In genomic region chr17:58996968-58997367, GRCh38 we compare ENCODE assay signal across 2 cellular contexts.
TF ChIP-seq lines count a peak whose summit lies in the region.

No MANE protein-coding gene starts in this region.

TF ChIP-seq in liver, 16 proteins besides CTCF, POLR2A, EP300 and RAD21 (continued from another document):
- TF ChIP-seq ATF3 (IDR thresholded peaks at IDR 0.05) (peak; percentile 32), GABPA (IDR thresholded peaks at IDR 0.05 in 1 of 2, conservative IDR thresholded peaks at IDR 0.05 in 1 of 2) (no peak), HNF4G (IDR thresholded peaks at IDR 0.05) (no peak), SP1 (IDR thresholded peaks at IDR 0.05) (peak; percentile 66), JUND (IDR thresholded peaks at IDR 0.05) (peak in 1 of 2 donors; percentile 74), FOXA1 (IDR thresholded peaks at IDR 0.05) (no peak), EGR1 (IDR thresholded peaks at IDR 0.05; ENCODE audit: low read depth in 2 of 2) (peak in 1 of 2 donors; percentile 76), HNF4A (conservative IDR thresholded peaks at IDR 0.05) (peak; percentile 73 to 81), RXRA (IDR thresholded peaks at IDR 0.05) (peak; percentile 65 to 77), NR2F2 (IDR thresholded peaks at IDR 0.05) (no peak), FOXA2 (IDR thresholded peaks at IDR 0.05) (no peak), ZBTB33 (IDR thresholded peaks at IDR 0.05) (peak; percentile 68), YY1 (IDR thresholded peaks at IDR 0.05) (peak; percentile 31)
TF ChIP-seq in liver: peak in this region for 9.

TF ChIP-seq in HepG2, 621 proteins besides CTCF, POLR2A, EP300 and RAD21 (continued from another document):
- TF ChIP-seq TRIM22 (IDR thresholded peaks at IDR 0.05) (no peak), ARNT (IDR thresholded peaks at IDR 0.05) (no peak), CSRNP2 (CRISPR knock-in tag; conservative IDR thresholded peaks at IDR 0.05; ENCODE audit: low read depth) (no peak), RARA (CRISPR knock-in tag; IDR thresholded peaks at IDR 0.05) (no peak), KLF15 (CRISPR knock-in tag; IDR thresholded peaks at IDR 0.05; ENCODE audit: borderline replicate concordance) (no peak), ZNF597 (CRISPR knock-in tag; IDR thresholded peaks at IDR 0.05) (no peak)
